Comparison of ENCODE assay signal across 12 cellular contexts in genomic region chr5:174533127-174533453, GRCh38.
A peak's percentile ranks its signal among the peaks of the same experiment; 100 is the strongest.
DNase-seq lines count a peak whose midpoint lies in the region; TF ChIP-seq lines count a peak whose summit lies in the region.
"Had no signal": no experiment of that assay in that cellular context is flagged by ENCODE, and none has a peak within 500 bp of the region (broad histone marks: within the 10 kb centered on the region; RNA-seq: fewer than 3 reads in every experiment).

No MANE protein-coding gene starts in this region.

- dilution Hi-C loops in mammary epithelial cell (cut with HindIII; ENCODE audit: low sequenced_read_pairs), result no loop called here

- H4K20me1 ChIP-seq in BLaER1 treated with 17β-estradiol and CSF1 and Interleukin-3, amounts not matched to agents 10 nM and 100 nM, result no peaks in the 10 kb centered on the region
- H4K20me1 ChIP-seq in mammary epithelial cell (ENCODE audit: insufficient read depth, low read length), result no peaks in the 10 kb centered on the region

- intact Hi-C loops in mammary epithelial cell (cut with micrococcal nuclease), result no loop called here

- no peaks in the 10 kb centered on the region for H3K79me2 ChIP-seq in mammary epithelial cell (ENCODE audit: insufficient read depth, low read length)

- DNase-seq in NCI-H69 (lab: John Stamatoyannopoulos, UW) (peak; percentile 79), mammary epithelial cell (peak; percentile 6), myocyte (ENCODE audit: low read depth) (peak; percentile 10), NCI-H1417 treated with DMSO at 0.1 percent for 48 hours (lab: John Stamatoyannopoulos, UW) (no peak), NOMO-1 treated with dmso at 0.1 percent for 144 hours (lab: John Stamatoyannopoulos, UW; ENCODE audit: unreplicated experiment) (no peak), HuH-7.5 (ENCODE audit: low spot score) (no peak), DMS 273 (lab: John Stamatoyannopoulos, UW; ENCODE audit: unreplicated experiment) (no peak)
- DNase-seq: activated CD4-positive, CD25-positive, alpha-beta regulatory T cell treated with anti-CD3 and anti-CD28 coated beads, Interleukin-2, amount 50 U/mL, for 72 hours; natural killer cell; NCI-H524 had no signal

- peak overlapping the region in 8 of 11 experiments; percentile 35 to 76 (median 65); a peak in 14 of 22 replicates for H3K27ac ChIP-seq in BLaER1 treated with 17β-estradiol and CSF1 and Interleukin-3, amounts not matched to agents 10 nM and 100 nM
- peak overlapping the region; percentile 25 for H3K27ac ChIP-seq in mammary epithelial cell (ENCODE audit: insufficient read depth, low read depth, low read length)
- H3K27ac ChIP-seq: cardiac muscle cell had no signal

- H3K9ac ChIP-seq in BLaER1 treated with 17β-estradiol and CSF1 and Interleukin-3, amounts not matched to agents 10 nM and 100 nM, result peak overlapping the region in 4 of 11 experiments; percentile 20 to 37 (median 30); a peak in 6 of 22 replicates
- H3K9ac ChIP-seq in mammary epithelial cell (ENCODE audit: insufficient read depth, low read length), result no peak overlapping the region

- peaks cover 8 to 50% (median 38%) of the 10 kb centered on the region in 10 experiments; a peak in 17 of 20 replicates for H3K4me1 ChIP-seq in BLaER1 treated with 17β-estradiol and CSF1 and Interleukin-3, amounts not matched to agents 10 nM and 100 nM
- peaks cover 35% of the 10 kb centered on the region for H3K4me1 ChIP-seq in mammary epithelial cell (ENCODE audit: insufficient read depth, low read length)

- CTCF ChIA-PET in mammary epithelial cell (lab: Charles Lee; ENCODE audit: low non-redundant PET), result interaction anchor here (0.6 kb wide), 1 partner anchor 1132 kb away, joined by 3 read pairs; no protein-coding TSS in a partner anchor

- WGBS in mammary epithelial cell (ENCODE audit: low coverage, missing lambda C conversion rate), result 100% methylated on average over 5 of the region's 5 CpGs

- no peaks in the 10 kb centered on the region for H3K36me3 ChIP-seq in BLaER1 treated with 17β-estradiol and CSF1 and Interleukin-3, amounts not matched to agents 10 nM and 100 nM
- no peaks in the 10 kb centered on the region for H3K36me3 ChIP-seq in mammary epithelial cell (ENCODE audit: insufficient read depth, low read length)
- H3K36me3 ChIP-seq: cardiac muscle cell had no signal

- H3K4me2 ChIP-seq in BLaER1 treated with 17β-estradiol and CSF1 and Interleukin-3, amounts not matched to agents 10 nM and 100 nM, result peak overlapping the region in 8 of 11 experiments; percentile 39 to 89 (median 79); a peak in 15 of 22 replicates
- H3K4me2 ChIP-seq in mammary epithelial cell (ENCODE audit: insufficient read depth, low read depth, low read length), result peak overlapping the region; percentile 17

- in situ Hi-C loops in mammary epithelial cell (cut with MboI; ENCODE audit: low sequenced_read_pairs in 2 of 2), result no loop called here

- H3K4me3 ChIP-seq in BLaER1 treated with 17β-estradiol and CSF1 and Interleukin-3, amounts not matched to agents 10 nM and 100 nM, result peak overlapping the region in 1 of 10 experiments; percentile 32; a peak in 1 of 20 replicates
- H3K4me3 ChIP-seq in mammary epithelial cell (replicated peaks in 1 of 3; ENCODE audit: insufficient read depth in 1 of 3, low read depth in 2 of 3, low read length in 3 of 3), result no peak overlapping the region
- H3K4me3 ChIP-seq: cardiac muscle cell had no signal

- 0 out of 22 replicates have a peak, but pooled peaks cover 0 to 6% (median 0%) of the 10 kb centered on the region in 11 experiments for H3K9me3 ChIP-seq in BLaER1 treated with 17β-estradiol and CSF1 and Interleukin-3, amounts not matched to agents 10 nM and 100 nM (replicated peaks in 1 of 11)
- H3K9me3 ChIP-seq in mammary epithelial cell (replicated peaks; ENCODE audit: insufficient read depth, low read length), result no peaks in the 10 kb centered on the region

- peak overlapping the region; percentile 48 for H2AFZ ChIP-seq in mammary epithelial cell (ENCODE audit: low read depth, low read length)

- no peak for TF ChIP-seq CTCF in mammary epithelial cell (conservative IDR thresholded peaks at IDR 0.05 in 1 of 2, IDR thresholded peaks at IDR 0.05 in 1 of 2; ENCODE audit: extremely low read depth in 1 of 2, insufficient read depth in 1 of 2, low read depth in 1 of 2, low read length in 2 of 2)

- H3K27me3 ChIP-seq in BLaER1 treated with 17β-estradiol and CSF1 and Interleukin-3, amounts not matched to agents 10 nM and 100 nM, result no peaks in the 10 kb centered on the region
- H3K27me3 ChIP-seq in mammary epithelial cell (ENCODE audit: insufficient read depth, low read length), result no peaks in the 10 kb centered on the region
- H3K27me3 ChIP-seq: cardiac muscle cell had no signal

- no TSS peak for BruUV-seq in mammary epithelial cell (replicated peaks; lab: Mats Ljungman, UMichigan)

Comparison
In these comparisons a context has a peak if more than half of its experiments do, and no peak if none do; other contexts are left out.
1. DNase-seq: peak in NCI-H69 (single experiment), mammary epithelial cell (single experiment) and myocyte (single experiment); none in NCI-H1417 treated with DMSO at 0.1 percent for 48 hours (single experiment), NOMO-1 treated with dmso at 0.1 percent for 144 hours (single experiment), HuH-7.5 (single experiment) and DMS 273 (single experiment).